ENCODE assay signal across 9 cellular contexts in the genomic region with DNA sequence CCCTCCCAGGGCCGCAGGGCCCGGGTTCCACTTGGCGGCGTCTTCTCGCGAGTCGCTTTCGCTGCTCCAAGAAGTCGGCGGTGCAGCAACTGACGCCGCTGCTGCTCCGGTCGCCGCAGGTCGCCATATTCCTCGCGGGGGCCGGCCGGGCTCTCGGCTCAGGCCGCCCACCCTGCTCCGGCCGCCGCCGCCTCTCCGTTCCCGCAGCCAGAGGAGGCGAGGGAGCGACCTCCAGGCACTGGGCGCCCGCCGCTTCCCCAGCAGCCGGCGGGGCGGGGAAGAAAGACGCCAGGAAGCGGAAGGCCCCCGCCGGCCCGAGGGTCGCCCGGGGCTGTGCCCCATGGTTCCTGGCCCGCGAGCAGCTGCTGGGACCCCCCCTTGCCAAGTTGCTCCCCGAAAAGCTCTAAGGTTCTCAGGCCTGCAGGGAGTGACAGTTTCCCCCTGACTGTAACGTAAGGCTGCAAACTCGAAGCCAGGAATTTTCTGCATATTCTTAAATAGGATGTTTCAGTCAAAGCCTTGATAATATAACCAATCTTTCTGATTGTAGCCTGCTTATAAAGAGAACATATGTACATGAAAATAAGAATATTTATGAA. TPM values are rescaled to one million over a fixed set of nuclear protein-coding genes. Genes with fewer than 3 reads are reported as not detected.
DNase-seq lines count a peak whose midpoint lies in the region; ATAC-seq and TF ChIP-seq lines count a peak whose summit lies in the region.
"Not testable (repeated sequence)": the region's sequence is repeated elsewhere in the genome, so short reads cannot be mapped to it uniquely, and the experiment has no call there.
"Had no signal": no experiment of that assay in that cellular context is flagged by ENCODE, and none has a peak within 500 bp of the region (broad histone marks: within the 10 kb centered on the region; RNA-seq: fewer than 3 reads in every experiment).

No MANE protein-coding gene starts in this region.

- H3K27me3 ChIP-seq in foreskin keratinocyte; lower lobe of right lung (ENCODE audit: low read depth); thoracic aorta (replicated peaks; ENCODE audit: insufficient read depth): not testable (repeated sequence)

- not testable (repeated sequence) for H3K4me1 ChIP-seq in foreskin keratinocyte; lower lobe of right lung; thoracic aorta (ENCODE audit: control insufficient read depth in 1 of 2, low read depth in 2 of 2)

- not testable (repeated sequence) for H3K9me3 ChIP-seq in lower lobe of right lung, thoracic aorta

- intact Hi-C loops in lower lobe of right lung (cut with DNase I): not testable (repeated sequence)

- H3K36me3 ChIP-seq in lower lobe of right lung, thoracic aorta: not testable (repeated sequence)

- peak; percentile 32 for ATAC-seq in GM18498 (IDR thresholded peaks at IDR 0.05; ENCODE audit: unreplicated experiment)
- peak; percentile 58 for ATAC-seq in GM19438 (IDR thresholded peaks at IDR 0.05; ENCODE audit: low read depth, unreplicated experiment)
- ATAC-seq in GM21737 (IDR thresholded peaks at IDR 0.05; ENCODE audit: unreplicated experiment): peak; percentile 18
- peak; percentile 47 for ATAC-seq in HG03045 (IDR thresholded peaks at IDR 0.05; ENCODE audit: unreplicated experiment)
- ATAC-seq in SK-N-SH treated with all-trans-retinoic acid at 6 μM for 48 hours: peak; percentile 89
- ATAC-seq in foreskin keratinocyte: peak; percentile 52
- peak; percentile 78 to 84 for ATAC-seq in lower lobe of right lung
- peak; percentile 28 for ATAC-seq in thoracic aorta (ENCODE audit: insufficient number of reproducible peaks, low FRiP score, low read depth)

- H3K4me3 ChIP-seq in lower lobe of right lung: peak overlapping the region; percentile 35
- H3K4me3 ChIP-seq in thoracic aorta: not testable (repeated sequence)

- TF ChIP-seq CTCF in foreskin keratinocyte (conservative IDR thresholded peaks at IDR 0.05); lower lobe of right lung (IDR thresholded peaks at IDR 0.05); thoracic aorta (IDR thresholded peaks at IDR 0.05): not testable (repeated sequence)

- DNase-seq in foreskin keratinocyte; lower lobe of right lung; thoracic aorta (ENCODE audit: low spot score): not testable (repeated sequence)

- not testable (repeated sequence) for H3K27ac ChIP-seq in foreskin keratinocyte, lower lobe of right lung, thoracic aorta

RNA-seq across cellular contexts. Expression of gene NPIPB9, which starts 1.0 kb away (rescaled TPM):
- 0.07 and 0.53 TPM in 2 replicates for total RNA-seq in foreskin keratinocyte
- 0.07 and 0.10 TPM in 2 replicates for polyA plus RNA-seq in foreskin keratinocyte
- total RNA-seq in lower lobe of right lung: 5.5 TPM
- 1 to 10 TPM; 3.0 to 8.4 TPM for total RNA-seq in thoracic aorta
- polyA plus RNA-seq: immature natural killer cell had no signal

RNA-seq across cellular contexts. Expression of gene EIF3C, which starts 39.3 kb away (rescaled TPM):
- total RNA-seq in foreskin keratinocyte (512 and 722 TPM in 2 replicates), lower lobe of right lung (484 TPM), thoracic aorta (100 to 1,000 TPM; 167 to 206 TPM)
- 758 and 853 TPM in 2 replicates for polyA plus RNA-seq in foreskin keratinocyte

Comparison
In these comparisons a context has a peak if more than half of its experiments do, and no peak if none do; other contexts are left out.
1. ATAC-seq: peak in every context shown above with its lines; median percentile 89 in SK-N-SH treated with all-trans-retinoic acid at 6 μM for 48 hours; 81 in lower lobe of right lung; 58 in GM19438; 52 in foreskin keratinocyte; 47 in HG03045; 32 in GM18498; 28 in thoracic aorta; 18 in GM21737.